In the genomic region with DNA sequence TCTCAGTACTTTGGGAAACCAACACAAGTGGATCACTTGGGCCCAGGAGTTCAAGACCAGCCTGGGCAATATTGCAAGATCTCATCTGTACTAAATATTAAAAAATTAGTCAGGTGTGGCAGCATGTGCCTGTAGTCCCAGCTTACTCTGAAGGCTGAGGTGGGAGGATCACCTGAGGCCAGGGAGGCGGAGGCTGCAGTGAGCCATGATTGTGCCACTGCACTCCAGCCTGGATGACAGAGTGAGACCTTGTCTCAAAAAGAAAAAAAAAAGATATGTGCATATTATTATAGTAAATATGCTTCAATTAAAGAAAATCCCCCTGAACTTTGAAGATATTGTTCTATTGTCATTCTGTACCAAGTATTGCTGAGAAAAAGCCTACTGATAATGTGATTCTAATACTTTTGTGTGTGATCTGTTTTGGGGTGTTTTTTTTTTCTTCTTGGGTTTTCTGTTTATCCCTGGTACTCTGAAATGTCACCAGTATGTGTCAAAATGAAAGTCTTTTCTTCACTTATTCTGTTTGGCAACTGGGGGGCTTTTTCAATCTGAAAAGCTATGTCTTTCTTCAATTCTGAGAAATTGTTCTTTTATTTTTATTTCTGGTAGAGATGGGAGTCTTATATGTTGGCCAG, we compare ENCODE assay signal across 1 cellular context.
TF ChIP-seq lines count a peak whose summit lies in the region.

No MANE protein-coding gene starts in this region.

TF ChIP-seq in HCT116, 20 proteins besides CTCF, POLR2A, EP300 and RAD21:
- TF ChIP-seq EGR1 (IDR thresholded peaks at IDR 0.05; ENCODE audit: low read depth) (no peak), YY1 (IDR thresholded peaks at IDR 0.05; ENCODE audit: extremely low read depth, insufficient replicate concordance, low read depth, low read length) (no peak), SRF (IDR thresholded peaks at IDR 0.05; ENCODE audit: low read depth) (no peak), EZH2 (IDR thresholded peaks at IDR 0.05) (no peak), SP1 (IDR thresholded peaks at IDR 0.05; ENCODE audit: low read depth) (no peak), SIN3A (IDR thresholded peaks at IDR 0.05; ENCODE audit: low read depth) (no peak), JUND (IDR thresholded peaks at IDR 0.05) (no peak), ZFX (IDR thresholded peaks at IDR 0.05) (no peak), FOSL1 (IDR thresholded peaks at IDR 0.05; ENCODE audit: low read depth) (no peak), TCF7L2 (IDR thresholded peaks at IDR 0.05; ENCODE audit: borderline replicate concordance, extremely low read depth, insufficient read depth, insufficient read length) (no peak), CBX3 (IDR thresholded peaks at IDR 0.05; ENCODE audit: low read depth) (no peak), ZNF274 (IDR thresholded peaks at IDR 0.05; ENCODE audit: low read depth, low read length) (no peak), CEBPB (IDR thresholded peaks at IDR 0.05; ENCODE audit: low read depth) (no peak)
